Comparison of ENCODE assay signal across 28 cellular contexts in the genomic region with DNA sequence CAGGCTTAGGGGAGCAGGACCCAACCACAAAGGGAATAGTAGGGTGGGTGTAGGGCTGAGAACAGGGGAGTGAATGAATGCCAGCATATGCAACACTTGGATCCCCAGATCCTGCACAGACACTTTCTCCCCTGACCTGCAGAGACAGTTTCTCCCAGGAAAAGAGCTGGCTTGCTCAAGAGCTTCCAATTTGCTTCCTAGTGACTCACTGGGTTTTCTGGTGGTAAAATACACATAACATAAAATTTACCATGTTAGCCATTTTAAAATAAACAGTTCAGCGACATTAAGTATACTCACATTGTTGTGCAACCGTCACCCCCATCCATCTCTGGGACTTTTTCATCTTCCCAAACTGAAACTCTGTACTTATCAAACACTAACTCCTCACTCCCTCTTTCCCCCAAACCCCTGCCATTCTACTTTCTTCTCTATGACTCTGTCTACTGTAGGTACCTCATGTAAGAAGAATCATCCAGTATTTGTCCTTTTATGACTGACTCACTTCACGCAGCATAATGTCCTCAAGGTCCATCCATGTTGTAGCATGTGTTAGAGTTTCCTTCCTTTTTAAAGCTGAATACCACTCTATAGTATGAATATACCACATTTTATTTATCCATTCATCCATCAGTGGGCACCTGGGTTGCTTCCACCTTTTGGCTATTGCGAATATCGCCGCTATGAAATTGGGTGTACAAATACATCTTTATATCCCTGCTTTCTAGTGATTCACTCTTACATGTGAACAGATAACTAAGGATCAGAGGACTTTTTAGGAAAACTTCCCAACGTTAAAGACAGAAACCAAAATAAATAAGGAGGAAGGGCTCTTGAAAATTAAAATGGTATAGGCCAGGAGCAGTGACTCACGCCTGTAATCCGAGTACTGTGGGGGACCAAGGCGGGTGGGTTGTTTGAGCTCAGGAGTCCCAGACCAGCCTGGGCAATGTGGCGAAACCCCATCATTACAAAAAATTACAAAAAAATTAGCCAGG.
DNase-seq lines count a peak whose midpoint lies in the region; ATAC-seq and TF ChIP-seq lines count a peak whose summit lies in the region.
"Had no signal": no experiment of that assay in that cellular context is flagged by ENCODE, and none has a peak within 500 bp of the region (broad histone marks: within the 10 kb centered on the region; RNA-seq: fewer than 3 reads in every experiment).

No MANE protein-coding gene starts in this region.

- no peak overlapping the region for H3K27ac Mint-ChIP-seq in MCF 10A (ENCODE audit: low read depth, unreplicated experiment)
- H3K27ac Mint-ChIP-seq in activated CD4-positive, alpha-beta T cell treated with anti-CD3 and anti-CD28 coated beads, Interleukin-2, amount 10 ng/mL, durations not matched to agents 24 days and 14 days: no peak overlapping the region
- H3K27ac Mint-ChIP-seq: activated T-cell treated with anti-CD3 and anti-CD28 coated beads, Interleukin-2, amount 50 U/mL, for 24 hours; IgD-negative memory B cell; immature natural killer cell had no signal

- TF ChIP-seq CTCF in MCF 10A (IDR thresholded peaks at IDR 0.05; ENCODE audit: unreplicated experiment) (no peak), breast epithelium (IDR thresholded peaks at IDR 0.05) (no peak), mammary epithelial cell (conservative IDR thresholded peaks at IDR 0.05 in 1 of 2, IDR thresholded peaks at IDR 0.05 in 1 of 2; ENCODE audit: extremely low read depth in 1 of 2, insufficient read depth in 1 of 2, low read depth in 1 of 2, low read length in 2 of 2) (no peak), suprapubic skin (IDR thresholded peaks at IDR 0.05) (no peak)

- H3K79me2 ChIP-seq in mammary epithelial cell (ENCODE audit: insufficient read depth, low read length): no peaks in the 10 kb centered on the region
- H3K79me2 ChIP-seq: parathyroid adenoma had no signal

- H3K36me3 ChIP-seq in breast epithelium (no peaks in the 10 kb centered on the region), mammary epithelial cell (ENCODE audit: insufficient read depth, low read length) (no peaks in the 10 kb centered on the region), suprapubic skin (no peaks in the 10 kb centered on the region)
- H3K36me3 ChIP-seq: BE2C, left ventricle myocardium inferior, sigmoid colon had no signal

- DNase-seq in MCF 10A (ENCODE audit: unreplicated experiment) (peak; percentile 70), breast epithelium (ENCODE audit: low spot score in 2 of 2) (no peak), mammary epithelial cell (peak; percentile 31), glomerular visceral epithelial cell (ENCODE audit: extremely low spot score) (peak; percentile 26), suprapubic skin (ENCODE audit: low spot score in 2 of 2) (no peak), cerebellar cortex (ENCODE audit: low spot score) (no peak)
- DNase-seq in activated CD4-positive, alpha-beta T cell treated with anti-CD3 and anti-CD28 coated beads, Interleukin-2, amount 10 ng/mL, durations not matched to agents 24 days and 14 days: no peak
- DNase-seq: activated CD4-positive, alpha-beta T cell treated with anti-CD3 and anti-CD28 coated beads for 4 hours; activated gamma-delta T cell treated with Interleukin-2 at 50 U/mL for 16 hours; activated T-cell treated with anti-CD3 and anti-CD28 coated beads, Interleukin-2, amount 50 U/mL, for 24 hours; BE2C; COR-L47; DMS79; immature natural killer cell; left ventricle myocardium inferior; NCI-H2081; NCI-H345; NCI-H748 treated with DMSO at 0.1 percent for 48 hours; RPMI8226; sigmoid colon; T-helper 2 cell; trophoblast cell had no signal

- no peaks in the 10 kb centered on the region for H3K36me3 Mint-ChIP-seq in MCF 10A (ENCODE audit: insufficient read depth, unreplicated experiment)
- no peaks in the 10 kb centered on the region for H3K36me3 Mint-ChIP-seq in activated CD4-positive, alpha-beta T cell treated with anti-CD3 and anti-CD28 coated beads, Interleukin-2, amount 10 ng/mL, durations not matched to agents 24 days and 14 days (ENCODE audit: low read depth)
- H3K36me3 Mint-ChIP-seq: IgD-negative memory B cell, immature natural killer cell had no signal

- no TSS peak for BruUV-seq in MCF 10A (replicated peaks; lab: Mats Ljungman, UMichigan)
- BruUV-seq in mammary epithelial cell (replicated peaks; lab: Mats Ljungman, UMichigan): no TSS peak

- ATAC-seq in GM21367 (IDR thresholded peaks at IDR 0.05; ENCODE audit: unreplicated experiment): no peak
- ATAC-seq: foreskin keratinocyte, SK-N-SH treated with all-trans-retinoic acid at 6 μM for 48 hours had no signal

- no peaks in the 10 kb centered on the region for H3K4me1 ChIP-seq in breast epithelium
- peaks cover 31% of the 10 kb centered on the region for H3K4me1 ChIP-seq in mammary epithelial cell (ENCODE audit: insufficient read depth, low read length)
- H3K4me1 ChIP-seq in suprapubic skin: no peaks in the 10 kb centered on the region
- H3K4me1 ChIP-seq: BE2C had no signal

- H3K4me3 ChIP-seq in breast epithelium (no peak overlapping the region), mammary epithelial cell (replicated peaks in 1 of 3; ENCODE audit: insufficient read depth in 1 of 3, low read depth in 2 of 3, low read length in 3 of 3) (no peak overlapping the region), suprapubic skin (no peak overlapping the region)
- H3K4me3 ChIP-seq: left ventricle myocardium inferior, sigmoid colon had no signal

- H3K9me3 ChIP-seq in breast epithelium: no peaks in the 10 kb centered on the region
- no peaks in the 10 kb centered on the region for H3K9me3 ChIP-seq in mammary epithelial cell (replicated peaks; ENCODE audit: insufficient read depth, low read length)
- H3K9me3 ChIP-seq in suprapubic skin: no peaks in the 10 kb centered on the region
- H3K9me3 ChIP-seq: BE2C, left ventricle myocardium inferior, sigmoid colon had no signal

- no peak overlapping the region for H2AFZ ChIP-seq in mammary epithelial cell (ENCODE audit: low read depth, low read length)
- H2AFZ ChIP-seq: parathyroid adenoma had no signal

- H3K27ac ChIP-seq in breast epithelium (no peak overlapping the region), mammary epithelial cell (ENCODE audit: insufficient read depth, low read depth, low read length) (no peak overlapping the region), suprapubic skin (no peak overlapping the region)
- H3K27ac ChIP-seq: 22Rv1, foreskin keratinocyte, left ventricle myocardium inferior, parathyroid adenoma, sigmoid colon had no signal

- peaks cover 24% of the 10 kb centered on the region for H3K4me1 Mint-ChIP-seq in MCF 10A (ENCODE audit: insufficient read depth, unreplicated experiment)
- no peaks in the 10 kb centered on the region for H3K4me1 Mint-ChIP-seq in activated CD4-positive, alpha-beta T cell treated with anti-CD3 and anti-CD28 coated beads, Interleukin-2, amount 10 ng/mL, durations not matched to agents 24 days and 14 days
- H3K4me1 Mint-ChIP-seq: IgD-negative memory B cell, immature natural killer cell had no signal

- no peak overlapping the region for H3K9ac ChIP-seq in mammary epithelial cell (ENCODE audit: insufficient read depth, low read length)
- H3K9ac ChIP-seq: parathyroid adenoma had no signal

- no peaks in the 10 kb centered on the region for H4K20me1 ChIP-seq in mammary epithelial cell (ENCODE audit: insufficient read depth, low read length)

- no peak for TF ChIP-seq EP300 in suprapubic skin (IDR thresholded peaks at IDR 0.05)

- CTCF ChIA-PET in MCF 10A (lab: Yijun Ruan, JAX): interaction anchor here (0.5 to 2.3 kb wide), 3 partner anchors 8 to 138 kb away, joined by 3 to 10 read pairs (median 4); no protein-coding TSS in a partner anchor
- CTCF ChIA-PET in mammary epithelial cell (lab: Charles Lee; ENCODE audit: low non-redundant PET): no interaction called here

- intact Hi-C loops in MCF 10A (cut with micrococcal nuclease): no loop called here
- intact Hi-C loops in breast epithelium (cut with DNase I; ENCODE audit: low total_unique reads): no loop called here
- intact Hi-C loops in mammary epithelial cell (cut with micrococcal nuclease): no loop called here
- intact Hi-C loops in activated CD4-positive, alpha-beta T cell treated with anti-CD3 and anti-CD28 coated beads, Interleukin-2, amount 10 ng/mL, durations not matched to agents 24 days and 14 days (cut with micrococcal nuclease): no loop called here

- no peak overlapping the region for H3K4me3 Mint-ChIP-seq in MCF 10A (ENCODE audit: unreplicated experiment)
- H3K4me3 Mint-ChIP-seq in activated CD4-positive, alpha-beta T cell treated with anti-CD3 and anti-CD28 coated beads, Interleukin-2, amount 10 ng/mL, durations not matched to agents 24 days and 14 days: no peak overlapping the region
- H3K4me3 Mint-ChIP-seq: activated T-cell treated with anti-CD3 and anti-CD28 coated beads, Interleukin-2, amount 50 U/mL, for 24 hours; IgD-negative memory B cell; immature natural killer cell had no signal

- in situ Hi-C loops in mammary epithelial cell (cut with MboI; ENCODE audit: low sequenced_read_pairs in 2 of 2): no loop called here

- no peaks in the 10 kb centered on the region for H3K27me3 ChIP-seq in breast epithelium
- no peaks in the 10 kb centered on the region for H3K27me3 ChIP-seq in mammary epithelial cell (ENCODE audit: insufficient read depth, low read length)
- H3K27me3 ChIP-seq in suprapubic skin: no peaks in the 10 kb centered on the region
- H3K27me3 ChIP-seq: foreskin keratinocyte, sigmoid colon had no signal

- POLR2A ChIA-PET in MCF 10A (lab: Yijun Ruan, JAX): interaction anchor here (0.6 to 2.7 kb wide), 6 partner anchors 12 to 181 kb away, joined by 3 to 16 read pairs (median 3); a partner anchor contains a TSS

- dilution Hi-C loops in mammary epithelial cell (cut with HindIII; ENCODE audit: low sequenced_read_pairs): loop anchor here (5.0 kb wide), 1 partner anchor 96 kb away; a partner anchor contains a TSS

- TF ChIP-seq POLR2A in breast epithelium (IDR thresholded peaks at IDR 0.05) (no peak), suprapubic skin (IDR thresholded peaks at IDR 0.05) (no peak)

- 86% methylated on average over 11 of the region's 11 CpGs for WGBS in mammary epithelial cell (ENCODE audit: low coverage, missing lambda C conversion rate)
- 88% methylated on average over 11 of the region's 11 CpGs for WGBS in suprapubic skin

- H3K27me3 Mint-ChIP-seq in MCF 10A (ENCODE audit: insufficient read depth, unreplicated experiment): no peaks in the 10 kb centered on the region
- peaks cover 8% of the 10 kb centered on the region for H3K27me3 Mint-ChIP-seq in activated CD4-positive, alpha-beta T cell treated with anti-CD3 and anti-CD28 coated beads, Interleukin-2, amount 10 ng/mL, durations not matched to agents 24 days and 14 days
- H3K27me3 Mint-ChIP-seq: IgD-negative memory B cell had no signal

- no peaks in the 10 kb centered on the region for H3K9me3 Mint-ChIP-seq in MCF 10A (ENCODE audit: unreplicated experiment)
- no peaks in the 10 kb centered on the region for H3K9me3 Mint-ChIP-seq in activated CD4-positive, alpha-beta T cell treated with anti-CD3 and anti-CD28 coated beads, Interleukin-2, amount 10 ng/mL, durations not matched to agents 24 days and 14 days
- H3K9me3 Mint-ChIP-seq: activated T-cell treated with anti-CD3 and anti-CD28 coated beads, Interleukin-2, amount 50 U/mL, for 24 hours; immature natural killer cell had no signal

- no peak overlapping the region for H3K4me2 ChIP-seq in mammary epithelial cell (ENCODE audit: insufficient read depth, low read depth, low read length)

Comparison
In these comparisons a context has a peak if more than half of its experiments do, and no peak if none do; other contexts are left out.
1. DNase-seq: peak in MCF 10A (single experiment), mammary epithelial cell (single experiment) and glomerular visceral epithelial cell (single experiment); none in breast epithelium (0 of 2), suprapubic skin (0 of 2), activated CD4-positive, alpha-beta T cell treated with anti-CD3 and anti-CD28 coated beads, Interleukin-2, amount 10 ng/mL, durations not matched to agents 24 days and 14 days (single experiment) and cerebellar cortex (single experiment).